ENCODE assay signal across 10 cellular contexts in genomic region chr1:52554756-52555155, GRCh38. TPM values are rescaled to one million over a fixed set of nuclear protein-coding genes. Genes with fewer than 3 reads are reported as not detected.
DNase-seq lines count a peak whose midpoint lies in the region; ATAC-seq and TF ChIP-seq lines count a peak whose summit lies in the region.
"Had no signal": no experiment of that assay in that cellular context is flagged by ENCODE, and none has a peak within 500 bp of the region (broad histone marks: within the 10 kb centered on the region; RNA-seq: fewer than 3 reads in every experiment).

No MANE protein-coding gene starts in this region.

- peaks cover 8% of the 10 kb centered on the region for H3K4me1 Mint-ChIP-seq in activated CD8-positive, alpha-beta memory T cell treated with anti-CD3 and anti-CD28 coated beads, Interleukin-2, amount 10 ng/mL, durations not matched to agents 7 days and 5 days
- H3K4me1 Mint-ChIP-seq in endodermal cell, result peaks cover 31% of the 10 kb centered on the region

- peak overlapping the region; percentile 53 for H3K27ac Mint-ChIP-seq in activated CD8-positive, alpha-beta memory T cell treated with anti-CD3 and anti-CD28 coated beads, Interleukin-2, amount 10 ng/mL, durations not matched to agents 7 days and 5 days
- H3K27ac Mint-ChIP-seq in endodermal cell, result peak overlapping the region; percentile 90

- WGBS in endodermal cell (ENCODE audit: insufficient coverage in 1 of 2, insufficient read length in 1 of 2), 2 experiments, result 13 to 34% methylated on average over 2 to 3 of the region's 3 CpGs
- 41 to 54% (median 52%) methylated on average over 3 of the region's 3 CpGs for WGBS in psoas muscle, 3 donors

- no peaks in the 10 kb centered on the region for H3K9me3 Mint-ChIP-seq in activated CD8-positive, alpha-beta memory T cell treated with anti-CD3 and anti-CD28 coated beads, Interleukin-2, amount 10 ng/mL, durations not matched to agents 7 days and 5 days (ENCODE audit: low read depth)
- no peaks in the 10 kb centered on the region for H3K9me3 Mint-ChIP-seq in endodermal cell

- CTCF ChIA-PET in activated CD8-positive, alpha-beta memory T cell treated with anti-CD3 and anti-CD28 coated beads, Interleukin-2, amount 10 ng/mL, durations not matched to agents 7 days and 5 days (lab: Charles Lee), result no interaction called here

- no peak for ATAC-seq in activated CD8-positive, alpha-beta memory T cell treated with anti-CD3 and anti-CD28 coated beads, Interleukin-2, amount 10 ng/mL, durations not matched to agents 7 days and 5 days
- ATAC-seq in psoas muscle (no peak), omental fat pad (ENCODE audit: low FRiP score) (no peak)

- H3K9me3 ChIP-seq in endodermal cell (ENCODE audit: control insufficient read depth, low read length), result peaks cover under 1% of the 10 kb centered on the region
- H3K9me3 ChIP-seq in psoas muscle, result no peaks in the 10 kb centered on the region
- H3K9me3 ChIP-seq in ascending aorta, result no peaks in the 10 kb centered on the region
- H3K9me3 ChIP-seq: upper lobe of left lung had no signal

- intact Hi-C loops in psoas muscle (cut with DNase I), result loop anchor here (5.0 to 10.0 kb wide), 4 partner anchors 38 to 123 kb away; partner anchors contain the start of gene GPX7 (in 1 of the 2)
- intact Hi-C loops in ascending aorta (cut with DNase I), result loop anchor here (5.0 to 10.0 kb wide), 2 partner anchors 412 to 770 kb away; partner anchors contain the start of genes LRP8 and ZFYVE9

- no peaks in the 10 kb centered on the region for H3K27me3 Mint-ChIP-seq in activated CD8-positive, alpha-beta memory T cell treated with anti-CD3 and anti-CD28 coated beads, Interleukin-2, amount 10 ng/mL, durations not matched to agents 7 days and 5 days
- H3K27me3 Mint-ChIP-seq in endodermal cell (ENCODE audit: insufficient read depth), result no peaks in the 10 kb centered on the region

- H3K4me3 Mint-ChIP-seq in activated CD8-positive, alpha-beta memory T cell treated with anti-CD3 and anti-CD28 coated beads, Interleukin-2, amount 10 ng/mL, durations not matched to agents 7 days and 5 days, result peak overlapping the region; percentile 25
- H3K4me3 Mint-ChIP-seq in endodermal cell, result no peak overlapping the region

- no peak for TF ChIP-seq CTCF in endodermal cell (conservative IDR thresholded peaks at IDR 0.05)
- TF ChIP-seq CTCF in psoas muscle (IDR thresholded peaks at IDR 0.05), result no peak
- no peak for TF ChIP-seq CTCF in ascending aorta (IDR thresholded peaks at IDR 0.05)
- TF ChIP-seq CTCF in omental fat pad (IDR thresholded peaks at IDR 0.05), result no peak

- no peak for DNase-seq in activated CD8-positive, alpha-beta memory T cell treated with anti-CD3 and anti-CD28 coated beads, Interleukin-2, amount 10 ng/mL, durations not matched to agents 7 days and 5 days
- no peak for DNase-seq in activated CD8-positive, alpha-beta memory T cell treated with anti-CD3 and anti-CD28 coated beads, Interleukin-2, amount 50 U/mL, for 48 hours
- DNase-seq in NCI-H345 (lab: John Stamatoyannopoulos, UW), result peak; percentile 63
- peak; percentile 46 for DNase-seq in endodermal cell
- DNase-seq in psoas muscle, result no peak
- DNase-seq in DMS 273 (lab: John Stamatoyannopoulos, UW; ENCODE audit: unreplicated experiment), result no peak
- DNase-seq in ascending aorta (ENCODE audit: low spot score in 2 of 2), result no peak
- no peak for DNase-seq in omental fat pad (ENCODE audit: low spot score)
- DNase-seq: OCI-M1, upper lobe of left lung had no signal

- H3K36me3 ChIP-seq in endodermal cell (ENCODE audit: control insufficient read depth, insufficient read depth, low read length), result peaks cover 4% of the 10 kb centered on the region
- H3K36me3 ChIP-seq in psoas muscle (ENCODE audit: insufficient read depth in 1 of 2, low read depth in 1 of 2), result no peaks in the 10 kb centered on the region
- H3K36me3 ChIP-seq in ascending aorta, result no peaks in the 10 kb centered on the region
- H3K36me3 ChIP-seq: upper lobe of left lung had no signal

- peak overlapping the region; percentile 81 for H3K9ac ChIP-seq in endodermal cell (ENCODE audit: extremely low read depth, low read length, poor library complexity, severe bottlenecking)

- H3K4me3 ChIP-seq in endodermal cell (ENCODE audit: low read length) (peak overlapping the region; percentile 99), psoas muscle (no peak overlapping the region), ascending aorta (no peak overlapping the region)

- peaks cover 12% of the 10 kb centered on the region for H3K4me1 ChIP-seq in endodermal cell (ENCODE audit: control insufficient read depth, insufficient read depth, low read length)
- peaks cover 26% of the 10 kb centered on the region for H3K4me1 ChIP-seq in psoas muscle
- peaks cover 4 to 5% of the 10 kb centered on the region in 2 donors for H3K4me1 ChIP-seq in ascending aorta

- no peak overlapping the region for H3K27ac ChIP-seq in endodermal cell (ENCODE audit: low read depth, low read length)
- H3K27ac ChIP-seq in psoas muscle, result peak overlapping the region; percentile 13
- H3K27ac ChIP-seq in ascending aorta, result no peak overlapping the region

- H3K27me3 ChIP-seq in endodermal cell (ENCODE audit: control insufficient read depth, insufficient read depth, low read length, poor library complexity, severe bottlenecking) (no peaks in the 10 kb centered on the region), psoas muscle (ENCODE audit: insufficient read depth in 3 of 3, low read length in 2 of 3) (no peaks in the 10 kb centered on the region), ascending aorta (no peaks in the 10 kb centered on the region)
- H3K27me3 ChIP-seq: upper lobe of left lung had no signal

- H3K36me3 Mint-ChIP-seq in activated CD8-positive, alpha-beta memory T cell treated with anti-CD3 and anti-CD28 coated beads, Interleukin-2, amount 10 ng/mL, durations not matched to agents 7 days and 5 days, result peaks cover 3% of the 10 kb centered on the region
- H3K36me3 Mint-ChIP-seq in endodermal cell (ENCODE audit: low read depth), result no peaks in the 10 kb centered on the region

RNA-seq across cellular contexts. Expression of gene TUT4, which starts 1.9 kb away (rescaled TPM):
- 10 to 100 TPM; 60.4 to 76.5 TPM for total RNA-seq in activated CD8-positive, alpha-beta memory T cell treated with anti-CD3 and anti-CD28 coated beads, Interleukin-2, amount 10 ng/mL, durations not matched to agents 7 days and 5 days
- 100 to 1,000 TPM; 131 to 170 TPM for total RNA-seq in endodermal cell
- polyA plus RNA-seq in endodermal cell (2013, experiment 1 of 2), result 85.3 TPM
- 95.6 TPM for polyA plus RNA-seq in endodermal cell (2013, experiment 2 of 2)
- 10 to 100 TPM; 44.3 to 70.5 (median 54.6) TPM for total RNA-seq in psoas muscle
- 10 to 100 TPM; 13.3 to 50.8 (median 38.2) TPM for polyA plus RNA-seq in psoas muscle
- 36.2 TPM for total RNA-seq in ascending aorta
- 10 to 100 TPM; 26.2 to 56.4 (median 42.4) TPM for total RNA-seq in omental fat pad

RNA-seq across cellular contexts. Expression of gene GPX7, which starts 47.4 kb away (rescaled TPM):
- 10 to 100 TPM; 14.4 to 15.3 TPM for total RNA-seq in activated CD8-positive, alpha-beta memory T cell treated with anti-CD3 and anti-CD28 coated beads, Interleukin-2, amount 10 ng/mL, durations not matched to agents 7 days and 5 days
- 10 to 100 TPM; 17.8 to 23.7 TPM for total RNA-seq in endodermal cell
- 49.4 TPM for polyA plus RNA-seq in endodermal cell (2013, experiment 1 of 2)
- polyA plus RNA-seq in endodermal cell (2013, experiment 2 of 2), result 45.7 TPM
- 10 to 100 TPM in 2 of 4 donors, 1 to 10 TPM in 2; 5.6 to 12.2 (median 10.2) TPM for total RNA-seq in psoas muscle
- polyA plus RNA-seq in psoas muscle, result 1 to 10 TPM; 3.6 to 7.9 (median 7.7) TPM
- total RNA-seq in ascending aorta, result 6.3 TPM
- total RNA-seq in omental fat pad, result 10 to 100 TPM in 3 of 4 donors, 1 to 10 TPM in 1; 8.6 to 23.0 (median 16.3) TPM

Comparison
In these comparisons a context has a peak if more than half of its experiments do, and no peak if none do; other contexts are left out.
1. DNase-seq: peak in NCI-H345 (single experiment) and endodermal cell (single experiment); none in activated CD8-positive, alpha-beta memory T cell treated with anti-CD3 and anti-CD28 coated beads, Interleukin-2, amount 10 ng/mL, durations not matched to agents 7 days and 5 days (single experiment), activated CD8-positive, alpha-beta memory T cell treated with anti-CD3 and anti-CD28 coated beads, Interleukin-2, amount 50 U/mL, for 48 hours (single experiment), psoas muscle (0 of 2), DMS 273 (single experiment), ascending aorta (0 of 2) and omental fat pad (single experiment).